In the genomic region with DNA sequence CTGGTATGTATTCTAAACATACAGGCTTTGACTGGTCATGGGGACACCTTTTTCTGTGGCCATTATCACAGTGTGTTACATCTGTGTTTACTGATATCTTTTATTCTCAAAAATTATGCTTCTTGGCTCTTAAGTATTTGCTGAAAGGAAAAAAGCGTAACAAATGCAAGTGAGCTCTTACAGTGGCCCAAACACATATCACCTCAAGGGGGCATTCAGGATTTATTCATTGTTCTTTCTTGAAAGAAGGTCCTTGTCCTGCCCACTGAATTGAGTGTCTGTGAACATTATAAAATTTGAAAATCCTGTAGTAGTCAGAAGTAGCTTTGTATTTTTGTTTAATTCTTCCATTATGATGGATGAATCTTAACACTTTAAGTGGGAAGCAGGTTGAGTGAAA, we compare ENCODE assay signal across 2 cellular contexts.
TF ChIP-seq lines count a peak whose summit lies in the region.

No MANE protein-coding gene starts in this region.

TF ChIP-seq in SK-N-SH, 30 proteins besides CTCF, POLR2A, EP300 and RAD21 (continued from another document):
- TF ChIP-seq, protein P1, sequence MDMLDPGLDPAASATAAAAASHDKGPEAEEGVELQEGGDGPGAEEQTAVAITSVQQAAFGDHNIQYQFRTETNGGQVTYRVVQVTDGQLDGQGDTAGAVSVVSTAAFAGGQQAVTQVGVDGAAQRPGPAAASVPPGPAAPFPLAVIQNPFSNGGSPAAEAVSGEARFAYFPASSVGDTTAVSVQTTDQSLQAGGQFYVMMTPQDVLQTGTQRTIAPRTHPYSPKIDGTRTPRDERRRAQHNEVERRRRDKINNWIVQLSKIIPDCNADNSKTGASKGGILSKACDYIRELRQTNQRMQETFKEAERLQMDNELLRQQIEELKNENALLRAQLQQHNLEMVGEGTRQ (IDR thresholded peaks at IDR 0.05; ENCODE audit: borderline replicate concordance, low read depth, low read length) = no peak
- TF ChIP-seq YY1 (IDR thresholded peaks at IDR 0.05; ENCODE audit: low read depth) = no peak
- TF ChIP-seq SIN3A (IDR thresholded peaks at IDR 0.05; ENCODE audit: borderline replicate concordance, low read depth, low read length) = no peak
- TF ChIP-seq, protein P2, sequence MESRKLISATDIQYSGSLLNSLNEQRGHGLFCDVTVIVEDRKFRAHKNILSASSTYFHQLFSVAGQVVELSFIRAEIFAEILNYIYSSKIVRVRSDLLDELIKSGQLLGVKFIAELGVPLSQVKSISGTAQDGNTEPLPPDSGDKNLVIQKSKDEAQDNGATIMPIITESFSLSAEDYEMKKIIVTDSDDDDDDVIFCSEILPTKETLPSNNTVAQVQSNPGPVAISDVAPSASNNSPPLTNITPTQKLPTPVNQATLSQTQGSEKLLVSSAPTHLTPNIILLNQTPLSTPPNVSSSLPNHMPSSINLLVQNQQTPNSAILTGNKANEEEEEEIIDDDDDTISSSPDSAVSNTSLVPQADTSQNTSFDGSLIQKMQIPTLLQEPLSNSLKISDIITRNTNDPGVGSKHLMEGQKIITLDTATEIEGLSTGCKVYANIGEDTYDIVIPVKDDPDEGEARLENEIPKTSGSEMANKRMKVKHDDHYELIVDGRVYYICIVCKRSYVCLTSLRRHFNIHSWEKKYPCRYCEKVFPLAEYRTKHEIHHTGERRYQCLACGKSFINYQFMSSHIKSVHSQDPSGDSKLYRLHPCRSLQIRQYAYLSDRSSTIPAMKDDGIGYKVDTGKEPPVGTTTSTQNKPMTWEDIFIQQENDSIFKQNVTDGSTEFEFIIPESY (IDR thresholded peaks at IDR 0.05; ENCODE audit: borderline replicate concordance, low read depth) = no peak
- TF ChIP-seq RFX5 (IDR thresholded peaks at IDR 0.05; ENCODE audit: low read length) = no peak
- TF ChIP-seq FOXJ3 (CRISPR knock-in tag; IDR thresholded peaks at IDR 0.05) = no peak
- TF ChIP-seq TEAD4 (IDR thresholded peaks at IDR 0.05; ENCODE audit: borderline replicate concordance, insufficient read depth) = no peak
- TF ChIP-seq GABPA (IDR thresholded peaks at IDR 0.05; ENCODE audit: low read depth) = no peak

TF ChIP-seq in SK-N-SH treated with all-trans-retinoic acid at 6 μM for 48 hours, 23 proteins besides CTCF, POLR2A, EP300 and RAD21:
- TF ChIP-seq, protein P3, sequence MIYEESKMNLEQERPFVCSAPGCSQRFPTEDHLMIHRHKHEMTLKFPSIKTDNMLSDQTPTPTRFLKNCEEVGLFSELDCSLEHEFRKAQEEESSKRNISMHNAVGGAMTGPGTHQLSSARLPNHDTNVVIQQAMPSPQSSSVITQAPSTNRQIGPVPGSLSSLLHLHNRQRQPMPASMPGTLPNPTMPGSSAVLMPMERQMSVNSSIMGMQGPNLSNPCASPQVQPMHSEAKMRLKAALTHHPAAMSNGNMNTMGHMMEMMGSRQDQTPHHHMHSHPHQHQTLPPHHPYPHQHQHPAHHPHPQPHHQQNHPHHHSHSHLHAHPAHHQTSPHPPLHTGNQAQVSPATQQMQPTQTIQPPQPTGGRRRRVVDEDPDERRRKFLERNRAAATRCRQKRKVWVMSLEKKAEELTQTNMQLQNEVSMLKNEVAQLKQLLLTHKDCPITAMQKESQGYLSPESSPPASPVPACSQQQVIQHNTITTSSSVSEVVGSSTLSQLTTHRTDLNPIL (CRISPR knock-in tag; IDR thresholded peaks at IDR 0.05; ENCODE audit: low read depth) = no peak
- TF ChIP-seq, protein P4, sequence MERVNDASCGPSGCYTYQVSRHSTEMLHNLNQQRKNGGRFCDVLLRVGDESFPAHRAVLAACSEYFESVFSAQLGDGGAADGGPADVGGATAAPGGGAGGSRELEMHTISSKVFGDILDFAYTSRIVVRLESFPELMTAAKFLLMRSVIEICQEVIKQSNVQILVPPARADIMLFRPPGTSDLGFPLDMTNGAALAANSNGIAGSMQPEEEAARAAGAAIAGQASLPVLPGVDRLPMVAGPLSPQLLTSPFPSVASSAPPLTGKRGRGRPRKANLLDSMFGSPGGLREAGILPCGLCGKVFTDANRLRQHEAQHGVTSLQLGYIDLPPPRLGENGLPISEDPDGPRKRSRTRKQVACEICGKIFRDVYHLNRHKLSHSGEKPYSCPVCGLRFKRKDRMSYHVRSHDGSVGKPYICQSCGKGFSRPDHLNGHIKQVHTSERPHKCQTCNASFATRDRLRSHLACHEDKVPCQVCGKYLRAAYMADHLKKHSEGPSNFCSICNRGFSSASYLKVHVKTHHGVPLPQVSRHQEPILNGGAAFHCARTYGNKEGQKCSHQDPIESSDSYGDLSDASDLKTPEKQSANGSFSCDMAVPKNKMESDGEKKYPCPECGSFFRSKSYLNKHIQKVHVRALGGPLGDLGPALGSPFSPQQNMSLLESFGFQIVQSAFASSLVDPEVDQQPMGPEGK (CRISPR knock-in tag; IDR thresholded peaks at IDR 0.05; ENCODE audit: borderline replicate concordance) = no peak
